23 cellular contexts compared by ENCODE assay signal in genomic region chr15:39596358-39597051, GRCh38. TPM values are rescaled to one million over a fixed set of nuclear protein-coding genes. Genes with fewer than 3 reads are reported as not detected.
DNase-seq lines count a peak whose midpoint lies in the region; ATAC-seq and TF ChIP-seq lines count a peak whose summit lies in the region.
"Had no signal": no experiment of that assay in that cellular context is flagged by ENCODE, and none has a peak within 500 bp of the region (broad histone marks: within the 10 kb centered on the region; RNA-seq: fewer than 3 reads in every experiment).

No MANE protein-coding gene starts in this region.

- no peak overlapping the region for H3K4me3 Mint-ChIP-seq in nephron
- H3K4me3 Mint-ChIP-seq: neural crest cell had no signal

- H3K36me3 Mint-ChIP-seq in nephron (ENCODE audit: low read depth) = peaks cover 48% of the 10 kb centered on the region

- H3K9me3 Mint-ChIP-seq in nephron = no peaks in the 10 kb centered on the region
- H3K9me3 Mint-ChIP-seq: neural crest cell had no signal

- peak overlapping the region; percentile 12 to 48 (median 14) for H3K27ac Mint-ChIP-seq in nephron

- TF ChIP-seq POLR2A in suprapubic skin (IDR thresholded peaks at IDR 0.05) = no peak

- H3K4me3 ChIP-seq in AG10803 (ENCODE audit: low read length) (no peak overlapping the region), RWPE2 (ENCODE audit: severe bottlenecking) (no peak overlapping the region), suprapubic skin (no peak overlapping the region), mucosa of descending colon (no peak overlapping the region)
- H3K4me3 ChIP-seq: BLaER1 treated with 17β-estradiol and CSF1 and Interleukin-3, amounts not matched to agents 10 nM and 100 nM; lung; SJSA1; stomach had no signal

- H3K4me1 Mint-ChIP-seq in nephron = peaks cover 7% of the 10 kb centered on the region

- no peak for ATAC-seq in RWPE2 (ENCODE audit: low read depth)
- ATAC-seq in mucosa of descending colon = no peak
- no peak for ATAC-seq in HG03571 (IDR thresholded peaks at IDR 0.05; ENCODE audit: unreplicated experiment)
- ATAC-seq: HCT116 had no signal

- H3K27me3 ChIP-seq in RWPE2 (ENCODE audit: insufficient read depth, poor library complexity, severe bottlenecking) (no peaks in the 10 kb centered on the region), suprapubic skin (no peaks in the 10 kb centered on the region)
- H3K27me3 ChIP-seq: BLaER1 treated with 17β-estradiol and CSF1 and Interleukin-3, amounts not matched to agents 10 nM and 100 nM; brain microvascular endothelial cell; SJSA1; stomach had no signal

- TF ChIP-seq EP300 in suprapubic skin (IDR thresholded peaks at IDR 0.05) = no peak

- H3K27ac ChIP-seq in RWPE2 (ENCODE audit: poor library complexity, severe bottlenecking) = peak overlapping the region; percentile 95
- no peak overlapping the region for H3K27ac ChIP-seq in suprapubic skin
- H3K27ac ChIP-seq: BLaER1 treated with 17β-estradiol and CSF1 and Interleukin-3, amounts not matched to agents 10 nM and 100 nM; brain microvascular endothelial cell; SJSA1; stomach had no signal

- DNase-seq in AG10803 (ENCODE audit: low read depth) (peak; percentile 95), RWPE2 (ENCODE audit: low spot score) (no peak), fibroblast of gingiva (ENCODE audit: low read depth) (peak; percentile 79), suprapubic skin (ENCODE audit: low spot score in 2 of 2) (no peak), mucosa of descending colon (no peak), SK-N-DZ (ENCODE audit: low spot score) (no peak)
- DNase-seq: activated CD4-positive, alpha-beta T cell treated with anti-CD3 and anti-CD28 coated beads for 4 hours; activated naive CD4-positive, alpha-beta T cell treated with anti-CD3 and anti-CD28 coated beads, Interleukin-2, amount 50 U/mL, for 16 hours; brain microvascular endothelial cell; DMS 273 treated with DMSO at 0.1 percent for 48 hours; effector CD8-positive, alpha-beta T cell; NCI-H187; NCI-H510A treated with DMSO at 0.1 percent for 48 hours; retina; stomach; T1000 had no signal

- intact Hi-C loops in mucosa of descending colon (cut with DNase I, micrococcal nuclease) = loop anchor here in 1 of 2 donors (10.0 kb wide), 1 partner anchor 88 kb away; no protein-coding TSS in a partner anchor

- H3K4me1 ChIP-seq in RWPE2 (ENCODE audit: insufficient read depth, poor library complexity, severe bottlenecking) (no peaks in the 10 kb centered on the region), suprapubic skin (no peaks in the 10 kb centered on the region), mucosa of descending colon (ENCODE audit: low read depth) (peaks cover 49% of the 10 kb centered on the region)

- 76% methylated on average over 5 of the region's 5 CpGs for WGBS in suprapubic skin

- no peaks in the 10 kb centered on the region for H3K27me3 Mint-ChIP-seq in nephron (ENCODE audit: low read depth)

- TF ChIP-seq CTCF in AG10803 (conservative IDR thresholded peaks at IDR 0.05; ENCODE audit: low read length) = no peak
- TF ChIP-seq CTCF in RWPE2 (IDR thresholded peaks at IDR 0.05; ENCODE audit: poor library complexity, severe bottlenecking) = no peak
- no peak for TF ChIP-seq CTCF in nephron (IDR thresholded peaks at IDR 0.05; ENCODE audit: unreplicated experiment in 3 of 3)
- no peak for TF ChIP-seq CTCF in suprapubic skin (IDR thresholded peaks at IDR 0.05)
- TF ChIP-seq CTCF in mucosa of descending colon (IDR thresholded peaks at IDR 0.05) = no peak

- H3K9me3 ChIP-seq in RWPE2 (ENCODE audit: severe bottlenecking) (no peaks in the 10 kb centered on the region), suprapubic skin (no peaks in the 10 kb centered on the region), mucosa of descending colon (no peaks in the 10 kb centered on the region)
- H3K9me3 ChIP-seq: BLaER1 treated with 17β-estradiol and CSF1 and Interleukin-3, amounts not matched to agents 10 nM and 100 nM; SJSA1; stomach had no signal

- H3K36me3 ChIP-seq in RWPE2 (ENCODE audit: low read depth) (peaks cover 54% of the 10 kb centered on the region), suprapubic skin (peaks cover 43% of the 10 kb centered on the region), mucosa of descending colon (ENCODE audit: low read depth) (peaks cover 5% of the 10 kb centered on the region)

RNA-seq across cellular contexts. Expression of gene THBS1, which starts 15.6 kb away (rescaled TPM):
- 100 to 1,000 TPM in 1 of 4 donors, 10 to 100 TPM in 3; 82.0 to 396 (median 89.6) TPM for total RNA-seq in suprapubic skin
- total RNA-seq in mucosa of descending colon = 100 to 1,000 TPM; 209 to 356 (median 288) TPM
- polyA plus RNA-seq in SK-N-DZ (2014; cell fraction: cytosol; rRNA removed) = 0.24 TPM in 1 of 2 replicates, not detected in the other
- polyA plus RNA-seq in SK-N-DZ (2014; cell fraction: nucleus; rRNA removed) = not detected in 2 replicates

Comparison
In these comparisons a context has a peak if more than half of its experiments do, and no peak if none do; other contexts are left out.
1. DNase-seq: peak in AG10803 (single experiment) and fibroblast of gingiva (single experiment); none in RWPE2 (single experiment), suprapubic skin (0 of 2), mucosa of descending colon (0 of 3) and SK-N-DZ (single experiment).